ENCODE assay signal across 9 cellular contexts in genomic region chr15:63915888-63916731, GRCh38.
DNase-seq lines count a peak whose midpoint lies in the region; ATAC-seq and TF ChIP-seq lines count a peak whose summit lies in the region.
"Had no signal": no experiment of that assay in that cellular context is flagged by ENCODE, and none has a peak within 500 bp of the region (broad histone marks: within the 10 kb centered on the region; RNA-seq: fewer than 3 reads in every experiment).

No MANE protein-coding gene starts in this region.

- no peak overlapping the region for H3K27ac ChIP-seq in IMR-90 (ENCODE audit: insufficient read depth, low read length)
- peak overlapping the region; percentile 94 for H3K27ac ChIP-seq in mesenchymal stem cell (ENCODE audit: low read length, poor library complexity, severe bottlenecking)

- H3K56ac ChIP-seq in IMR-90 (ENCODE audit: extremely low read depth, insufficient read depth, low read length), result no peak overlapping the region

- H3K9me1 ChIP-seq in IMR-90 (ENCODE audit: insufficient read depth, low read length), result no peaks in the 10 kb centered on the region; the same call in 1 of the 2 replicates

- no peak overlapping the region; the same call in 1 of the 2 replicates for H3K4me2 ChIP-seq in IMR-90 (ENCODE audit: low read depth, low read length)
- peak overlapping the region; percentile 32 for H3K4me2 ChIP-seq in mesenchymal stem cell (ENCODE audit: low read length, poor library complexity, severe bottlenecking)

- H2AK5ac ChIP-seq in IMR-90 (ENCODE audit: low read depth, low read length), result no peak overlapping the region; the same call in 1 of the 2 replicates
- peak overlapping the region; percentile 8 for H2AK5ac ChIP-seq in mesenchymal stem cell (ENCODE audit: low read length, severe bottlenecking)

- no peak overlapping the region for H3K23ac ChIP-seq in IMR-90 (ENCODE audit: low read depth, low read length)
- no peak overlapping the region for H3K23ac ChIP-seq in mesenchymal stem cell (ENCODE audit: low read length in 2 of 2)

- H3K36me3 Mint-ChIP-seq in naive thymus-derived CD8-positive, alpha-beta T cell, result no peaks in the 10 kb centered on the region

- no peaks in the 10 kb centered on the region for H3K36me3 ChIP-seq in IMR-90 (ENCODE audit: control insufficient read depth, insufficient read depth, low read length)
- H3K36me3 ChIP-seq in mesenchymal stem cell (ENCODE audit: control insufficient read depth in 1 of 2, insufficient read depth in 2 of 2, low read depth in 1 of 2, low read length in 2 of 2), result peaks cover 3 to 8% of the 10 kb centered on the region in 2 experiments

- WGBS in IMR-90 (ENCODE audit: extremely low coverage in 2 of 2, insufficient read length in 1 of 2), 2 experiments, result no CpG with 5 or more reads among the region's 9 CpGs
- 50% methylated on average over 9 of the region's 9 CpGs for WGBS in mesenchymal stem cell

- no TSS peak for BruUV-seq in IMR-90 (replicated peaks; lab: Mats Ljungman, UMichigan)

- POLR2A ChIA-PET in IMR-90 (lab: Charles Lee; ENCODE audit: unreplicated experiment), result no interaction called here
- POLR2A ChIA-PET in naive thymus-derived CD8-positive, alpha-beta T cell (lab: Charles Lee), result no interaction called here

- H2AFZ ChIP-seq in IMR-90 (replicated peaks; ENCODE audit: low read length, poor library complexity) (peak overlapping the region; percentile 14), mesenchymal stem cell (ENCODE audit: low read depth, low read length) (no peak overlapping the region)

- TF ChIP-seq POLR2A in IMR-90 (IDR thresholded peaks at IDR 0.05; ENCODE audit: low read depth, low read length), result no peak

- no peak overlapping the region for H3K4ac ChIP-seq in IMR-90 (ENCODE audit: low read depth, low read length)
- H3K4ac ChIP-seq in mesenchymal stem cell (ENCODE audit: low read depth in 1 of 2, low read length in 2 of 2), result no peak overlapping the region

- CTCF ChIA-PET in IMR-90 (lab: Yijun Ruan, JAX), result no interaction called here

- H3K4me1 Mint-ChIP-seq in naive thymus-derived CD8-positive, alpha-beta T cell, result peaks cover 5 to 28% (median 20%) of the 10 kb centered on the region in 4 donors

- TF ChIP-seq RAD21 in IMR-90 (IDR thresholded peaks at IDR 0.05; ENCODE audit: low read length), result peak; percentile 42

- H4K5ac ChIP-seq in IMR-90 (ENCODE audit: low read depth, low read length), result no peak overlapping the region

- in situ Hi-C loops in IMR-90 (cut with MboI; ENCODE audit: low sequenced_read_pairs), result no loop called here

- H4K8ac ChIP-seq in IMR-90 (ENCODE audit: low read depth in 2 of 2, low read length in 2 of 2), result no peak overlapping the region
- H4K8ac ChIP-seq in mesenchymal stem cell (ENCODE audit: low read length), result no peak overlapping the region

- no peaks in the 10 kb centered on the region for H3K9me3 Mint-ChIP-seq in naive thymus-derived CD8-positive, alpha-beta T cell

- dilution Hi-C loops in IMR-90 (cut with HindIII; ENCODE audit: low sequenced_read_pairs, unreplicated experiment), result no loop called here

- H3K9ac ChIP-seq in IMR-90 (ENCODE audit: low read depth, low read length) (no peak overlapping the region), mesenchymal stem cell (ENCODE audit: low read length) (no peak overlapping the region)

- no peak overlapping the region for H2BK20ac ChIP-seq in IMR-90 (ENCODE audit: low read depth, low read length)

- peaks cover 7% of the 10 kb centered on the region; the same call in 1 of the 2 replicates for H3K4me1 ChIP-seq in IMR-90 (ENCODE audit: control insufficient read depth, insufficient read depth, low read length)
- H3K4me1 ChIP-seq in mesenchymal stem cell (ENCODE audit: control insufficient read depth, insufficient read depth, low read depth, low read length), result peaks cover 40% of the 10 kb centered on the region

- H3K9me3 ChIP-seq in IMR-90 (ENCODE audit: control insufficient read depth, insufficient read depth, low read length), result no peaks in the 10 kb centered on the region
- no peaks in the 10 kb centered on the region for H3K9me3 ChIP-seq in mesenchymal stem cell (ENCODE audit: control insufficient read depth, low read length)

- H2BK15ac ChIP-seq in IMR-90 (ENCODE audit: low read depth, low read length), result no peak overlapping the region
- no peak overlapping the region for H2BK15ac ChIP-seq in mesenchymal stem cell (ENCODE audit: low read depth, poor library complexity, severe bottlenecking)

- no peaks in the 10 kb centered on the region for H3K27me3 Mint-ChIP-seq in naive thymus-derived CD8-positive, alpha-beta T cell

- peak overlapping the region in 1 of 10 donors; percentile 27 for H3K27ac Mint-ChIP-seq in naive thymus-derived CD8-positive, alpha-beta T cell

- no peak for DNase-seq in AG09319 (ENCODE audit: extremely low read depth, low read depth)
- DNase-seq in IMR-90, result peak; percentile 53
- peak; percentile 73 for DNase-seq in brain pericyte (ENCODE audit: low read depth, low spot score)
- no peak for DNase-seq in mesenchymal stem cell
- no peak for DNase-seq in NOMO-1 (lab: John Stamatoyannopoulos, UW; ENCODE audit: unreplicated experiment in 2 of 2)
- DNase-seq in stimulated activated CD4-positive, alpha-beta T cell treated with anti-CD3 and anti-CD28 coated beads, Interleukin-2, amount 100 ng/mL, for 48 hours, result no peak
- DNase-seq in naive thymus-derived CD8-positive, alpha-beta T cell, result no peak
- DNase-seq in HK-2 (ENCODE audit: unreplicated experiment), result no peak
- DNase-seq: occipital lobe had no signal

- H2BK5ac ChIP-seq in IMR-90 (ENCODE audit: low read depth, low read length, poor library complexity, severe bottlenecking), result no peak overlapping the region
- peak overlapping the region; percentile 85 for H2BK5ac ChIP-seq in mesenchymal stem cell (ENCODE audit: low read depth, low read length, poor library complexity, severe bottlenecking)

- TF ChIP-seq CTCF in AG09319 (IDR thresholded peaks at IDR 0.05; ENCODE audit: low read depth, low read length) (peak; percentile 43), IMR-90 (conservative IDR thresholded peaks at IDR 0.05; ENCODE audit: low read depth, low read length) (peak; percentile 48)

- no peaks in the 10 kb centered on the region for H4K20me1 ChIP-seq in IMR-90 (ENCODE audit: insufficient read depth, low read length)

- ATAC-seq in IMR-90 (ENCODE audit: low read depth), result peak; percentile 94
- no peak for ATAC-seq in naive thymus-derived CD8-positive, alpha-beta T cell

- H3K4me3 ChIP-seq in IMR-90 (ENCODE audit: insufficient read depth, low read depth, low read length) (no peak overlapping the region), mesenchymal stem cell (ENCODE audit: insufficient read depth in 1 of 2, low read depth in 1 of 2, low read length in 2 of 2) (no peak overlapping the region)

- H3K14ac ChIP-seq in IMR-90 (replicated peaks; ENCODE audit: low read depth, low read length) (no peak overlapping the region), mesenchymal stem cell (ENCODE audit: low read length in 2 of 2) (no peak overlapping the region)

- H2BK120ac ChIP-seq in IMR-90 (ENCODE audit: low read depth, low read length) (no peak overlapping the region), mesenchymal stem cell (ENCODE audit: low read depth, low read length) (no peak overlapping the region)

- H4K91ac ChIP-seq in IMR-90 (ENCODE audit: insufficient read depth, low read depth, low read length) (no peak overlapping the region), mesenchymal stem cell (ENCODE audit: low read length) (no peak overlapping the region)

- H3K18ac ChIP-seq in IMR-90 (ENCODE audit: low read depth, low read length) (no peak overlapping the region), mesenchymal stem cell (ENCODE audit: low read depth in 1 of 2, low read length in 2 of 2) (no peak overlapping the region)

- intact Hi-C loops in IMR-90 (cut with micrococcal nuclease), result no loop called here

- no peak overlapping the region for H2BK12ac ChIP-seq in mesenchymal stem cell (ENCODE audit: low read length in 2 of 2)

- no peaks in the 10 kb centered on the region for H3K79me1 ChIP-seq in IMR-90 (ENCODE audit: low read depth in 1 of 2, low read length in 2 of 2)
- no peaks in the 10 kb centered on the region for H3K79me1 ChIP-seq in mesenchymal stem cell (replicated peaks; ENCODE audit: low read length, poor library complexity, severe bottlenecking)

- H3K27me3 ChIP-seq in IMR-90 (ENCODE audit: control insufficient read depth, insufficient read depth, low read length) (peaks cover 11% of the 10 kb centered on the region), mesenchymal stem cell (ENCODE audit: control insufficient read depth in 1 of 2, insufficient read depth in 1 of 2, low read length in 2 of 2) (peaks cover 0 to 3% of the 10 kb centered on the region in 2 experiments)

- H3K4me3 Mint-ChIP-seq in naive thymus-derived CD8-positive, alpha-beta T cell, result no peak overlapping the region

- no peak overlapping the region for H2AK9ac ChIP-seq in IMR-90 (replicated peaks; ENCODE audit: low read depth, low read length, poor library complexity)

TF ChIP-seq in IMR-90, 13 proteins besides CTCF, POLR2A, EP300 and RAD21:
- TF ChIP-seq USF2 (IDR thresholded peaks at IDR 0.05; ENCODE audit: low read depth, low read length), result no peak
- TF ChIP-seq SMC3 (IDR thresholded peaks at IDR 0.05; ENCODE audit: low read depth, low read length), result peak; percentile 35

Comparison
In these comparisons a context has a peak if more than half of its experiments do, and no peak if none do; other contexts are left out.
1. DNase-seq: peak in IMR-90 (single experiment) and brain pericyte (single experiment); none in AG09319 (single experiment), mesenchymal stem cell (single experiment), NOMO-1 (0 of 2), stimulated activated CD4-positive, alpha-beta T cell treated with anti-CD3 and anti-CD28 coated beads, Interleukin-2, amount 100 ng/mL, for 48 hours (0 of 2), naive thymus-derived CD8-positive, alpha-beta T cell (0 of 10) and HK-2 (single experiment).